ENCODE assay signal across 8 cellular contexts in the genomic region with DNA sequence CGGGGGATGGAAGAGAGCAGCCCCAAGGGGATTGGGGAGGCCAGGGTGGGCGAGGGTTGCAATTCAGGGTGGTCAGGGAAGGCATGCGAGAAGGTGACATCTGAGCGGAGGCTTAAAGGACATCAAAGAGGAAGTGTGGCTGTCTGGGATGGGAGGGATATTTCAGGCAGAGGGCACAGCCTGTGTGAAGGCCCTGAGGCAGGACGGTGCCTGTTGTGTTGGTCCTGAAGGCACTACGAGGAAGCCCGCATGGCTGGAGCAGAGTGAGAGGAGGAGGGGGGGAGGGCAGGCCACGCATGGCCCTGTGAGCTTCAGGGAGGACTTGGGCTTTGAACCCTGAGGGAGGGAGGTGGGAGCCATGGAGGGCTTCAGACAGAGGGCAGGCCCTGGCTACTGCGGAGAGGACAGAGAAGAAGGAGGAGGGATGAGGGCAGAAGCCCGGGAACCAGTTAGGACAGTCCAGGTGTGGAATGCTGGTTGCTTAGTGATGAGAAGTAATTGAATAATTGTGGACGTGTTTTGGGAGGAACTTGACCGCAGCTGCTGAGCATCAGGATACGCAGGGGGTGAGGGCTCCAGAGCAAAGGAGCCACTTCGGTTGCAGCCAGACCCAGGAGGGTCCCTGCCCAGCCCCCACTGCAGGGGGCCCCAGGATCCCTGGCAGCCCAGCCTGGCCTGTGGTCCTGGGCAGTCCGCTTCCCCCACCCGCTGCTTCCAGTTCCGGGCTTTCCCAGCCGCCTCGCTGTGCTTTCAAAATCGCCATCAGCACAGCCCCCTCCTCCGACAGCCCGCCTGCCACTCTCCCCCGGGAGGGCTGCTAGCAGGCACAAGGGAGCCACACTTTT. TPM values are rescaled to one million over a fixed set of nuclear protein-coding genes. Genes with fewer than 3 reads are reported as not detected.
DNase-seq lines count a peak whose midpoint lies in the region; ATAC-seq and TF ChIP-seq lines count a peak whose summit lies in the region.

No MANE protein-coding gene starts in this region.

- CTCF ChIA-PET in activated CD4-positive, alpha-beta T cell treated with anti-CD3 and anti-CD28 coated beads, Interleukin-2, amount 10 ng/mL, durations not matched to agents 7 days and 5 days (lab: Charles Lee) = no interaction called here

- H3K27me3 ChIP-seq in BE2C (no peaks in the 10 kb centered on the region), gastrocnemius medialis (peaks cover 0 to 4% (median 0%) of the 10 kb centered on the region in 3 donors)

- peak overlapping the region; percentile 65 to 77 (median 74) for H3K27ac ChIP-seq in gastrocnemius medialis

- H3K4me3 Mint-ChIP-seq in activated CD4-positive, alpha-beta T cell treated with anti-CD3 and anti-CD28 coated beads, Interleukin-2, amount 10 ng/mL, durations not matched to agents 7 days and 5 days = no peak overlapping the region

- no peaks in the 10 kb centered on the region for H3K36me3 ChIP-seq in BE2C
- H3K36me3 ChIP-seq in gastrocnemius medialis = no peaks in the 10 kb centered on the region

- peak; percentile 21 to 63 for ATAC-seq in gastrocnemius medialis
- no peak for ATAC-seq in GM21526 (IDR thresholded peaks at IDR 0.05; ENCODE audit: low FRiP score, unreplicated experiment)

- POLR2A ChIA-PET in activated CD4-positive, alpha-beta T cell treated with anti-CD3 and anti-CD28 coated beads, Interleukin-2, amount 10 ng/mL, durations not matched to agents 7 days and 5 days (lab: Charles Lee) = no interaction called here

- H3K9me3 ChIP-seq in BE2C (no peaks in the 10 kb centered on the region), gastrocnemius medialis (no peaks in the 10 kb centered on the region)

- no peak overlapping the region for H3K27ac Mint-ChIP-seq in activated CD4-positive, alpha-beta T cell treated with anti-CD3 and anti-CD28 coated beads, Interleukin-2, amount 10 ng/mL, durations not matched to agents 7 days and 5 days

- peaks cover 19% of the 10 kb centered on the region for H3K27me3 Mint-ChIP-seq in activated CD4-positive, alpha-beta T cell treated with anti-CD3 and anti-CD28 coated beads, Interleukin-2, amount 10 ng/mL, durations not matched to agents 7 days and 5 days

- peak; percentile 97 for DNase-seq in BE2C
- peak; percentile 95 for DNase-seq in NCI-H1092 (lab: John Stamatoyannopoulos, UW)
- DNase-seq in anterior cingulate cortex (lab: John Stamatoyannopoulos, UW) = peak in 50 of 58 donors; percentile 4 to 75 (median 29)
- DNase-seq in hypothalamus (lab: John Stamatoyannopoulos, UW) = peak in 42 of 51 donors; percentile 4 to 80 (median 39)
- peak; percentile 24 to 53 for DNase-seq in gastrocnemius medialis
- DNase-seq in activated CD4-positive, alpha-beta T cell treated with anti-CD3 and anti-CD28 coated beads, Interleukin-2, amount 10 ng/mL, durations not matched to agents 7 days and 5 days = no peak
- no peak for DNase-seq in stimulated activated CD4-positive, alpha-beta T cell treated with anti-CD3 and anti-CD28 coated beads, Interleukin-15, amount 100 ng/mL, for 24 hours

- in situ Hi-C loops in gastrocnemius medialis (cut with MboI; ENCODE audit: low sequenced_read_pairs in 4 of 4) = no loop called here

- no peaks in the 10 kb centered on the region for H3K36me3 Mint-ChIP-seq in activated CD4-positive, alpha-beta T cell treated with anti-CD3 and anti-CD28 coated beads, Interleukin-2, amount 10 ng/mL, durations not matched to agents 7 days and 5 days (ENCODE audit: low read depth)

- TF ChIP-seq CTCF in BE2C (IDR thresholded peaks at IDR 0.05; ENCODE audit: low read depth, low read length) = no peak
- no peak for TF ChIP-seq CTCF in gastrocnemius medialis (IDR thresholded peaks at IDR 0.05 in 4 of 5, conservative IDR thresholded peaks at IDR 0.05 in 1 of 5)

- TF ChIP-seq POLR2A in gastrocnemius medialis (IDR thresholded peaks at IDR 0.05) = no peak

- no peaks in the 10 kb centered on the region for H3K9me3 Mint-ChIP-seq in activated CD4-positive, alpha-beta T cell treated with anti-CD3 and anti-CD28 coated beads, Interleukin-2, amount 10 ng/mL, durations not matched to agents 7 days and 5 days

- H3K4me3 ChIP-seq in BE2C (ENCODE audit: low read depth, low read length) (peak overlapping the region; percentile 22; the same call in 1 of the 2 replicates), gastrocnemius medialis (peak overlapping the region; percentile 8 to 36 (median 30))

- intact Hi-C loops in gastrocnemius medialis (cut with DNase I; ENCODE audit: low total_unique reads) = no loop called here

- H3K4me1 ChIP-seq in BE2C (peaks cover 28% of the 10 kb centered on the region), gastrocnemius medialis (peaks cover 15 to 21% of the 10 kb centered on the region in 2 donors)

- peaks cover 2% of the 10 kb centered on the region for H3K4me1 Mint-ChIP-seq in activated CD4-positive, alpha-beta T cell treated with anti-CD3 and anti-CD28 coated beads, Interleukin-2, amount 10 ng/mL, durations not matched to agents 7 days and 5 days

RNA-seq across cellular contexts. Expression of a gene that starts 6.2 kb away (rescaled TPM):
- 5.9 TPM for polyA plus RNA-seq in BE2C (2012; ENCODE audit: insufficient read depth, insufficient read length, low read depth)
- 1 to 10 TPM in 1 of 4 donors, under 1 TPM in 1, not detected in 2; 0.62 to 1.2 TPM for total RNA-seq in gastrocnemius medialis
- total RNA-seq in activated CD4-positive, alpha-beta T cell treated with anti-CD3 and anti-CD28 coated beads, Interleukin-2, amount 10 ng/mL, durations not matched to agents 7 days and 5 days = 1 to 10 TPM; 1.2 to 1.6 TPM

RNA-seq across cellular contexts. Expression of a gene that starts 38.8 kb away (rescaled TPM):
- 19.6 TPM for polyA plus RNA-seq in BE2C (2012; ENCODE audit: insufficient read depth, insufficient read length, low read depth)
- 1 to 10 TPM; 1.3 to 4.7 (median 1.5) TPM for total RNA-seq in gastrocnemius medialis
- 1 to 10 TPM; 4.6 to 5.6 TPM for total RNA-seq in activated CD4-positive, alpha-beta T cell treated with anti-CD3 and anti-CD28 coated beads, Interleukin-2, amount 10 ng/mL, durations not matched to agents 7 days and 5 days

RNA-seq across cellular contexts. Expression of a gene that starts 45.5 kb away (rescaled TPM):
- polyA plus RNA-seq in BE2C (2012; ENCODE audit: insufficient read depth, insufficient read length, low read depth) = 114 TPM
- total RNA-seq in gastrocnemius medialis = 10 to 100 TPM; 26.1 to 48.5 (median 45.2) TPM
- under 1 TPM; 0.99 to 1.00 TPM for total RNA-seq in activated CD4-positive, alpha-beta T cell treated with anti-CD3 and anti-CD28 coated beads, Interleukin-2, amount 10 ng/mL, durations not matched to agents 7 days and 5 days

Comparison
In these comparisons a context has a peak if more than half of its experiments do, and no peak if none do; other contexts are left out.
1. DNase-seq: peak in BE2C (single experiment), NCI-H1092 (single experiment), anterior cingulate cortex (50 of 58), hypothalamus (42 of 51) and gastrocnemius medialis (2 of 2); none in activated CD4-positive, alpha-beta T cell treated with anti-CD3 and anti-CD28 coated beads, Interleukin-2, amount 10 ng/mL, durations not matched to agents 7 days and 5 days (single experiment) and stimulated activated CD4-positive, alpha-beta T cell treated with anti-CD3 and anti-CD28 coated beads, Interleukin-15, amount 100 ng/mL, for 24 hours (single experiment).
2. RNA of a gene that starts 45.5 kb away (total RNA-seq): 26.1 to 48.5 TPM in gastrocnemius medialis; 0.99 to 1.00 TPM in activated CD4-positive, alpha-beta T cell treated with anti-CD3 and anti-CD28 coated beads, Interleukin-2, amount 10 ng/mL, durations not matched to agents 7 days and 5 days; every median in the first group is over 10 times any median in the second.